22 cellular contexts compared by ENCODE assay signal in the genomic region with DNA sequence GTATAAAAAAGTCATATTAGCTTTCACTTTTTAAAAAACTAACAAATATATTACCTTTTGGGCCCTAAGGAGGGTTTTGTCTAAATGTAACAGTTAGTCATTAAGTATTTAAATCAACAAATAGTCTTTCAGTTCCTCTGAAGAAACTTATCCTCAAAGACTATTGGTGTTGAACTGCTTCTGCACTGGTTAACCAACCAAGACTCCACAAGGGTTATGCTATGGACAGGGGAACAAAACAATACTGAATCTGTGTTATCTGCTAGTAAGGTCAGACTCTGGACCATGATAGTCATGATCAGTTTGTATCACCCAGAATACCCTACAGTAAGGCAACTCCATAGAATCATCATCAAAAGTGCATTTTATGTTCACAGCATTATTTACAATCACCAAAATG. TPM values are rescaled to one million over a fixed set of nuclear protein-coding genes. Genes with fewer than 3 reads are reported as not detected.
A peak's percentile ranks its signal among the peaks of the same experiment; 100 is the strongest.
DNase-seq lines count a peak whose midpoint lies in the region; ATAC-seq, FAIRE-seq and TF ChIP-seq lines count a peak whose summit lies in the region.
"Had no signal": no experiment of that assay in that cellular context is flagged by ENCODE, and none has a peak within 500 bp of the region (broad histone marks: within the 10 kb centered on the region; RNA-seq: fewer than 3 reads in every experiment).

No MANE protein-coding gene starts in this region.

- H3K27ac Mint-ChIP-seq in CD4-positive, CD25-positive, alpha-beta regulatory T cell, result peak overlapping the region in 2 of 3 donors; percentile 15 to 80
- peak overlapping the region; percentile 47 for H3K27ac Mint-ChIP-seq in CD8-positive, alpha-beta T cell
- peak overlapping the region; percentile 39 for H3K27ac Mint-ChIP-seq in stimulated activated effector memory CD8-positive, alpha-beta T cell treated with anti-CD3 and anti-CD28 coated beads, Interleukin-12 subunit alpha, Interleukin-12 subunit beta, amount 100 ng/mL, for 72 hours

- CTCF ChIA-PET in CD8-positive, alpha-beta T cell (lab: Charles Lee), result interaction anchor here (1.8 kb wide), 1 partner anchor 44 kb away, joined by 4 read pairs; no protein-coding TSS in a partner anchor
- CTCF ChIA-PET in GM12878 (lab: Yijun Ruan, JAX), result interaction anchor here (1.0 to 1.4 kb wide), 2 partner anchors 26 to 53 kb away, joined by 3 read pairs; no protein-coding TSS in a partner anchor

- peaks cover 66% of the 10 kb centered on the region for H3K36me3 ChIP-seq in CD4-positive, CD25-positive, alpha-beta regulatory T cell (ENCODE audit: control insufficient read depth, insufficient read depth, low read length)
- peaks cover 29% of the 10 kb centered on the region for H3K36me3 ChIP-seq in CD8-positive, alpha-beta T cell (ENCODE audit: insufficient read depth, low read length)
- peaks cover 0 to 29% of the 10 kb centered on the region in 2 experiments; a peak in 3 of 4 replicates for H3K36me3 ChIP-seq in GM12878 (ENCODE audit: control insufficient read depth in 2 of 2, insufficient read depth in 2 of 2, low read length in 1 of 2)

- intact Hi-C loops in CD8-positive, alpha-beta T cell (cut with DNase I, micrococcal nuclease), result no loop called here
- intact Hi-C loops in GM12878 (cut with micrococcal nuclease; ENCODE audit: unreplicated experiment), result no loop called here

- DNase-seq in CD4-positive, CD25-positive, alpha-beta regulatory T cell, result no peak
- DNase-seq in CD8-positive, alpha-beta T cell, result no peak
- DNase-seq in GM12878 (ENCODE audit: low read depth, low spot score) (no peak), midbrain (lab: John Stamatoyannopoulos, UW) (no peak), cerebellar nuclear complex (lab: John Stamatoyannopoulos, UW) (no peak)
- DNase-seq in stimulated activated effector memory CD8-positive, alpha-beta T cell treated with anti-CD3 and anti-CD28 coated beads, Interleukin-12 subunit alpha, Interleukin-12 subunit beta, amount 100 ng/mL, for 72 hours (ENCODE audit: low spot score in 2 of 2), result no peak
- DNase-seq: EL; GF-D8; GOT3; HCEC 1CT; NCI-H1105; NCI-H146; NCI-H2029; NCI-H226; NCI-H510A treated with DMSO at 0.1 percent for 48 hours; NCI-H748 treated with DMSO at 0.1 percent for 48 hours; NK-92 treated with Interleukin-12 subunit alpha and Interleukin-12 subunit beta, amount 100 ng/mL, for 24 hours; Peyer's patch had no signal

- H3K27me3 ChIP-seq in CD4-positive, CD25-positive, alpha-beta regulatory T cell (ENCODE audit: control insufficient read depth, insufficient read depth, low read length), result no peaks in the 10 kb centered on the region
- H3K27me3 ChIP-seq in CD8-positive, alpha-beta T cell (ENCODE audit: insufficient read depth, low read length), result no peaks in the 10 kb centered on the region
- no peaks in the 10 kb centered on the region for H3K27me3 ChIP-seq in GM12878 (replicated peaks in 1 of 2; ENCODE audit: control insufficient read depth in 2 of 2, insufficient read depth in 2 of 2, low read length in 1 of 2)
- H3K27me3 ChIP-seq: BLaER1, Peyer's patch had no signal

- RAD21 ChIA-PET in GM12878 (lab: Charles Lee; ENCODE audit: unreplicated experiment), result interaction anchor here (0.6 kb wide), 2 partner anchors 98 to 1070 kb away, joined by 3 read pairs; partner anchors contain the start of gene CFAP77

- H3K4me1 Mint-ChIP-seq in CD4-positive, CD25-positive, alpha-beta regulatory T cell, result peaks cover 26 to 47% (median 29%) of the 10 kb centered on the region in 4 donors
- peaks cover 38% of the 10 kb centered on the region for H3K4me1 Mint-ChIP-seq in CD8-positive, alpha-beta T cell (ENCODE audit: low read depth)
- H3K4me1 Mint-ChIP-seq in stimulated activated effector memory CD8-positive, alpha-beta T cell treated with anti-CD3 and anti-CD28 coated beads, Interleukin-12 subunit alpha, Interleukin-12 subunit beta, amount 100 ng/mL, for 72 hours, result peaks cover 13% of the 10 kb centered on the region

- no peak for ATAC-seq in CD4-positive, CD25-positive, alpha-beta regulatory T cell (ENCODE audit: low read depth in 2 of 2)
- ATAC-seq in CD8-positive, alpha-beta T cell, result no peak
- ATAC-seq in GM12878 (peak; percentile 36), HG02571 (IDR thresholded peaks at IDR 0.05; ENCODE audit: unreplicated experiment) (no peak)
- no peak for ATAC-seq in stimulated activated effector memory CD8-positive, alpha-beta T cell treated with anti-CD3 and anti-CD28 coated beads, Interleukin-12 subunit alpha, Interleukin-12 subunit beta, amount 100 ng/mL, for 72 hours

- H3K4me3 ChIP-seq in CD4-positive, CD25-positive, alpha-beta regulatory T cell (ENCODE audit: low read depth, low read length), result no peak overlapping the region
- H3K4me3 ChIP-seq in CD8-positive, alpha-beta T cell (ENCODE audit: low read depth, low read length), result no peak overlapping the region
- no peak overlapping the region for H3K4me3 ChIP-seq in GM12878
- H3K4me3 ChIP-seq: BLaER1, Peyer's patch had no signal

- no peaks in the 10 kb centered on the region for H3K27me3 Mint-ChIP-seq in CD4-positive, CD25-positive, alpha-beta regulatory T cell
- H3K27me3 Mint-ChIP-seq in CD8-positive, alpha-beta T cell (ENCODE audit: low read depth), result no peaks in the 10 kb centered on the region

- H2AFZ ChIP-seq in GM12878 (ENCODE audit: control insufficient read depth, low read depth, low read length), result no peak overlapping the region

- SMC1A ChIA-PET in GM12878 (lab: Charles Lee; ENCODE audit: uncharacterized antibody, unreplicated experiment), result interaction anchor here (1.5 kb wide), 1 partner anchor 38 kb away, joined by 4 read pairs; no protein-coding TSS in a partner anchor

- H3K9me3 Mint-ChIP-seq in CD4-positive, CD25-positive, alpha-beta regulatory T cell, result no peaks in the 10 kb centered on the region
- no peaks in the 10 kb centered on the region for H3K9me3 Mint-ChIP-seq in CD8-positive, alpha-beta T cell
- no peaks in the 10 kb centered on the region for H3K9me3 Mint-ChIP-seq in stimulated activated effector memory CD8-positive, alpha-beta T cell treated with anti-CD3 and anti-CD28 coated beads, Interleukin-12 subunit alpha, Interleukin-12 subunit beta, amount 100 ng/mL, for 72 hours

- no peaks in the 10 kb centered on the region for H3K4me1 ChIP-seq in CD4-positive, CD25-positive, alpha-beta regulatory T cell (ENCODE audit: control insufficient read depth, insufficient read depth, low read length, poor library complexity, severe bottlenecking)
- H3K4me1 ChIP-seq in CD8-positive, alpha-beta T cell (ENCODE audit: insufficient read depth, low read length), result no peaks in the 10 kb centered on the region
- H3K4me1 ChIP-seq in GM12878 (ENCODE audit: control insufficient read depth, insufficient read depth, low read length), result no peaks in the 10 kb centered on the region
- H3K4me1 ChIP-seq: BLaER1, Peyer's patch had no signal

- no peak for TF ChIP-seq RAD21 in GM12878 (IDR thresholded peaks at IDR 0.05; ENCODE audit: insufficient read depth, low read depth, low read length)

- TF ChIP-seq POLR2A in GM12878 (IDR thresholded peaks at IDR 0.05; ENCODE audit: low read depth, low read length), result no peak

- H3K36me3 Mint-ChIP-seq in CD4-positive, CD25-positive, alpha-beta regulatory T cell, result peaks cover 46% of the 10 kb centered on the region
- H3K36me3 Mint-ChIP-seq in CD8-positive, alpha-beta T cell, result peaks cover 57% of the 10 kb centered on the region
- H3K36me3 Mint-ChIP-seq in stimulated activated effector memory CD8-positive, alpha-beta T cell treated with anti-CD3 and anti-CD28 coated beads, Interleukin-12 subunit alpha, Interleukin-12 subunit beta, amount 100 ng/mL, for 72 hours, result peaks cover 74% of the 10 kb centered on the region

- POLR2A ChIA-PET in CD8-positive, alpha-beta T cell (lab: Charles Lee), result no interaction called here
- POLR2A ChIA-PET in GM12878 (lab: Charles Lee), result no interaction called here

- no peaks in the 10 kb centered on the region for H3K9me3 ChIP-seq in CD4-positive, CD25-positive, alpha-beta regulatory T cell (ENCODE audit: control insufficient read depth in 2 of 2, low read length in 2 of 2)
- no peaks in the 10 kb centered on the region for H3K9me3 ChIP-seq in CD8-positive, alpha-beta T cell (ENCODE audit: low read length)
- H3K9me3 ChIP-seq in GM12878 (replicated peaks; ENCODE audit: control insufficient read depth, insufficient read depth, low read length), result no peaks in the 10 kb centered on the region
- H3K9me3 ChIP-seq: Peyer's patch had no signal

- H4K20me1 ChIP-seq in GM12878 (ENCODE audit: control insufficient read depth, insufficient read depth), result no peaks in the 10 kb centered on the region

- TF ChIP-seq CTCF in CD8-positive, alpha-beta T cell (IDR thresholded peaks at IDR 0.05), result no peak
- TF ChIP-seq CTCF in GM12878 (IDR thresholded peaks at IDR 0.05 in 2 of 3, conservative IDR thresholded peaks at IDR 0.05 in 1 of 3; ENCODE audit: control insufficient read depth in 2 of 3, extremely low read depth in 1 of 3, insufficient read depth in 1 of 3, low read depth in 3 of 3, low read length in 3 of 3), result no peak

- H3K79me2 ChIP-seq in GM12878 (ENCODE audit: control insufficient read depth, insufficient read depth, low read length), result peaks cover 2% of the 10 kb centered on the region

- no peak overlapping the region for H3K9ac ChIP-seq in GM12878 (ENCODE audit: control insufficient read depth, insufficient read depth, low read length)
- H3K9ac ChIP-seq: BLaER1, KMS-11 had no signal

- BruUV-seq in GM12878 (replicated peaks; lab: Mats Ljungman, UMichigan), result no TSS peak

- in situ Hi-C loops in GM12878 (cut with MboI), result no loop called here

- H3K27ac ChIP-seq in CD4-positive, CD25-positive, alpha-beta regulatory T cell (ENCODE audit: insufficient read depth, low read length, poor library complexity, severe bottlenecking), result no peak overlapping the region
- H3K27ac ChIP-seq in CD8-positive, alpha-beta T cell (ENCODE audit: low read depth, low read length), result no peak overlapping the region
- H3K27ac ChIP-seq in GM12878 (ENCODE audit: control insufficient read depth, insufficient read depth), result no peak overlapping the region
- H3K27ac ChIP-seq: BLaER1, KMS-11, Peyer's patch had no signal

- H3K4me2 ChIP-seq in GM12878 (ENCODE audit: control insufficient read depth, insufficient read depth), result no peak overlapping the region
- H3K4me2 ChIP-seq: BLaER1, KMS-11 had no signal

- no peak overlapping the region for H3K4me3 Mint-ChIP-seq in CD4-positive, CD25-positive, alpha-beta regulatory T cell
- H3K4me3 Mint-ChIP-seq in CD8-positive, alpha-beta T cell, result no peak overlapping the region
- H3K4me3 Mint-ChIP-seq in stimulated activated effector memory CD8-positive, alpha-beta T cell treated with anti-CD3 and anti-CD28 coated beads, Interleukin-12 subunit alpha, Interleukin-12 subunit beta, amount 100 ng/mL, for 72 hours, result no peak overlapping the region

- no peak for FAIRE-seq in GM12878 (lab: Jason Lieb, UNC)
- FAIRE-seq: GM19239 had no signal

- no peak for TF ChIP-seq EP300 in GM12878 (IDR thresholded peaks at IDR 0.05; ENCODE audit: borderline replicate concordance in 1 of 2, control insufficient read depth in 1 of 2, low read depth in 2 of 2, low read length in 2 of 2)

RNA-seq across cellular contexts. Expression of gene SETX, which starts 42.4 kb away (rescaled TPM):
- 70.5 TPM for total RNA-seq in CD4-positive, CD25-positive, alpha-beta regulatory T cell
- polyA plus RNA-seq in CD4-positive, CD25-positive, alpha-beta regulatory T cell, result 10 to 100 TPM; 22.6 to 31.3 (median 27.3) TPM
- total RNA-seq in CD8-positive, alpha-beta T cell, result 10 to 100 TPM; 37.5 to 40.7 TPM
- total RNA-seq in GM12878 (2013; cell fraction: nucleolus; rRNA removed), result 213 and 214 TPM in 2 replicates
- total RNA-seq in GM12878 (2014; rRNA removed) (54.4 and 63.2 TPM in 2 replicates), GM12878 (2014; rRNA removed; fragmentation: Illumina TruSeq; extraction: Trizol) (75.7 and 77.5 TPM in 2 replicates), GM12878 (2021) (40.9 and 44.5 TPM in 2 replicates)
- 24.5 TPM for polyA plus RNA-seq in GM12878 (2011; ENCODE audit: low read depth)
- polyA plus RNA-seq in GM12878 (2011; rRNA removed) (36.8 and 47.0 TPM in 2 replicates), GM12878 (2014; fragmentation: Illumina TruSeq; extraction: Trizol) (45.4 and 51.2 TPM in 2 replicates), GM12878 (2014; fragmentation: Nextera tagmentation; extraction: Ambion mirVana) (10 to 100 TPM; 15.8 to 16.1 TPM), GM12878 (2014; rRNA removed) (29.3 and 37.3 TPM in 2 replicates), GM12878 (2016; fragmentation: Nextera tagmentation; extraction: Ambion mirVana) (10 to 100 TPM; 23.4 to 25.3 TPM)
- 20.6 and 21.1 TPM in 2 replicates for polyA plus RNA-seq in GM12878 (2011; cell fraction: cytosol; rRNA removed)
- polyA plus RNA-seq in GM12878 (2011; cell fraction: nucleus; rRNA removed), result 38.2 and 45.2 TPM in 2 replicates
- polyA plus RNA-seq in GM12878 (2012), result 24.8 and 32.0 TPM in 2 replicates
- 91.0 and 111 TPM in 2 replicates for polyA minus RNA-seq in GM12878 (2011; rRNA and poly(A)+ RNA removed)
- 28.5 and 35.3 TPM in 2 replicates for polyA minus RNA-seq in GM12878 (2011; cell fraction: cytosol; rRNA and poly(A)+ RNA removed)
- 45.5 and 69.1 TPM in 2 replicates for polyA minus RNA-seq in GM12878 (2011; cell fraction: nucleus; rRNA and poly(A)+ RNA removed)
